18 cellular contexts compared by ENCODE assay signal in genomic region chr18:8639762-8640161, GRCh38.
"Had no signal": no experiment of that assay in that cellular context is flagged by ENCODE, and none has a peak within 500 bp of the region (broad histone marks: within the 10 kb centered on the region; RNA-seq: fewer than 3 reads in every experiment).

No MANE protein-coding gene starts in this region.

- H3K9me3 ChIP-seq: colonic mucosa, heart left ventricle, ovary, right atrium auricular region had no signal

- H3K36me3 ChIP-seq: ovary had no signal

- H3K9me3 Mint-ChIP-seq: nephron progenitor cell had no signal

- FAIRE-seq: small intestine had no signal

- H3K27ac ChIP-seq: colonic mucosa, heart left ventricle, ovary, right atrium auricular region had no signal

- H3K4me1 ChIP-seq: colonic mucosa, heart left ventricle, right atrium auricular region had no signal

- H3K4me3 Mint-ChIP-seq: nephron progenitor cell had no signal

- ATAC-seq: left colon, left ventricle myocardium superior had no signal

- DNase-seq: colonic mucosa; dermis blood vessel endothelial cell; foreskin melanocyte; heart left ventricle; hippocampal formation; left colon; left ventricle myocardium superior; mesenchymal stem cell; midbrain; nephron progenitor cell; ovary; small intestine; stimulated activated CD4-positive, alpha-beta T cell treated with anti-CD3 and anti-CD28 coated beads, Interleukin-12 subunit alpha, Interleukin-12 subunit beta, amount 100 ng/mL, for 4 hours; stimulated activated CD4-positive, alpha-beta T cell treated with anti-CD3 and anti-CD28 coated beads, Interleukin-2, amount 100 ng/mL, for 48 hours; stimulated activated naive CD4-positive, alpha-beta T cell treated with Interleukin-2 at 50 U/mL for 16 hours; trophoblast cell had no signal

- H3K27ac Mint-ChIP-seq: nephron progenitor cell had no signal

- H3K27me3 ChIP-seq: colonic mucosa, heart left ventricle, ovary, right atrium auricular region had no signal

- H3K4me3 ChIP-seq: colonic mucosa, heart left ventricle, lung, ovary, right atrium auricular region had no signal

- H3K4me1 Mint-ChIP-seq: nephron progenitor cell had no signal
